17 cellular contexts compared by ENCODE assay signal in the genomic region with DNA sequence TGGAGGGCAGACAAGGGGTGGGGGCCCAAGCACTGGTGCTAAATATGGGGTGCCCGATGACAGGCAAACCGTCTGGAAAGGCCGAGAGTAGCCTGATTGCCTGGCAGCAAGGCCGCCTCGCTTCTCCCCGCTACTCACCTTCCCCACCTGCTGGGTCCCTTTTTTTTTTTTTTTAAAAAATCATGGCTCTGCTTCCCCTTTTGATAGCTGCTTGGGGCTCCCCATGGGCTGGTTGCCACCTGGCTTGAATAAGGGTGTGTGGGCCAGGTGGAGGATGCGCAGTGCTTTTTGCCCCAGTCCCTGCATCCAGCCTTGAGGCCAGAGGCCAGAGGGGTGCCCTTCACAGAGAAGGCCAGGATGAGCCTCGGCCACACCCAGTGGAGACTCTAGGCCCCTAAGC.
"Had no signal": no experiment of that assay in that cellular context is flagged by ENCODE, and none has a peak within 500 bp of the region (broad histone marks: within the 10 kb centered on the region; RNA-seq: fewer than 3 reads in every experiment).

No MANE protein-coding gene starts in this region.

- H3K27ac Mint-ChIP-seq: activated CD8-positive, alpha-beta T cell treated with anti-CD3 and anti-CD28 coated beads, Interleukin-2, amount 10 ng/mL, durations not matched to agents 7 days and 5 days; activated T-cell treated with anti-CD3 and anti-CD28 coated beads, Interleukin-2, amount 50 U/mL, for 72 hours; endodermal cell; naive thymus-derived CD4-positive, alpha-beta T cell; WTC11 had no signal

- H3K4me3 ChIP-seq: ascending aorta, breast epithelium, dorsolateral prefrontal cortex, gastroesophageal sphincter, tibial artery had no signal

- H3K9ac ChIP-seq: parathyroid adenoma had no signal

- H3K36me3 Mint-ChIP-seq: naive thymus-derived CD4-positive, alpha-beta T cell; WTC11 had no signal

- H3K27ac ChIP-seq: ascending aorta, breast epithelium, gastroesophageal sphincter, parathyroid adenoma, tibial artery had no signal

- H3K9me3 Mint-ChIP-seq: activated T-cell treated with anti-CD3 and anti-CD28 coated beads, Interleukin-2, amount 50 U/mL, for 72 hours; endodermal cell had no signal

- H3K9me3 ChIP-seq: ascending aorta, tibial artery had no signal

- ATAC-seq: activated CD8-positive, alpha-beta T cell treated with anti-CD3 and anti-CD28 coated beads, Interleukin-2, amount 10 ng/mL, durations not matched to agents 7 days and 5 days; activated T-cell treated with anti-CD3 and anti-CD28 coated beads, Interleukin-2, amount 50 U/mL, for 72 hours; gastroesophageal sphincter; WTC11 had no signal

- H3K36me3 ChIP-seq: ascending aorta, breast epithelium, gastroesophageal sphincter, tibial artery had no signal

- H3K4me1 ChIP-seq: ascending aorta, breast epithelium, parathyroid adenoma had no signal

- H3K4me3 Mint-ChIP-seq: activated CD8-positive, alpha-beta T cell treated with anti-CD3 and anti-CD28 coated beads, Interleukin-2, amount 10 ng/mL, durations not matched to agents 7 days and 5 days; activated T-cell treated with anti-CD3 and anti-CD28 coated beads, Interleukin-2, amount 50 U/mL, for 72 hours; endodermal cell; WTC11 had no signal

- H3K27me3 ChIP-seq: ascending aorta, breast epithelium, dorsolateral prefrontal cortex had no signal

- DNase-seq: activated CD4-positive, alpha-beta T cell treated with anti-CD3 and anti-CD28 coated beads for 4 hours; activated CD8-positive, alpha-beta memory T cell treated with anti-CD3 and anti-CD28 coated beads, Interleukin-2, amount 50 U/mL, for 48 hours; activated CD8-positive, alpha-beta T cell treated with anti-CD3 and anti-CD28 coated beads, Interleukin-2, amount 10 ng/mL, durations not matched to agents 7 days and 5 days; activated T-cell treated with anti-CD3 and anti-CD28 coated beads, Interleukin-2, amount 50 U/mL, for 72 hours; endodermal cell; erythroblast; naive thymus-derived CD4-positive, alpha-beta T cell; stimulated activated CD4-positive, alpha-beta T cell treated with anti-CD3 and anti-CD28 coated beads, Interleukin-12 subunit alpha, Interleukin-12 subunit beta, amount 100 ng/mL, for 4 hours; stimulated activated CD4-positive, alpha-beta T cell treated with anti-CD3 and anti-CD28 coated beads, Interleukin-2, amount 100 ng/mL, for 24 hours; T-helper 2 cell had no signal
